In the genomic region with DNA sequence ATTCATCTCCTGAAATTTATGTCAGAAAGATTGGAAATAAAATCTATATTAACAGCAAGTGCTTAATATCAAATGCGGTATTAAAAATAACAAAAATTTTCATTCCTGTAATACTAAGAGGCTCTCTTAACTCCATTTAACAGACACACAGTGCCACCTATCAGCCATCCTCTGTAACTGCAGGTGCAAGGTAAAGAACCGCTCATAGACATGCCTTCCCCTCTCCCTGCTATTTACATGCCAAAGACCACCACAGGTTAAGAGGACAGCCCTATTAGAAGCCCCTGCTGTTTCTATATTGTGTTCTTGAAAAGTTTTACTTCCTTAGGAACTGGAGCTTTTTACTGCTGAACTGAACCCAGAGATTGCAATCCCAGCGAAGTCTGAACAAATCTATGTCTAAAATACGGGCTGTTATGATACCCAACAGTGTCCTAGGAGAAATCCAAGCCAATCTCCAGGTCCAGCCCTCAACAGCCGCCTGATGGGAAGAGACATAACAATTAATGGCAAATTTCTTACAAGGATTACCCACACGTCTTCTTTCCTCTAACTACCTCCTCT, we compare ENCODE assay signal across 8 cellular contexts. TPM values are rescaled to one million over a fixed set of nuclear protein-coding genes. Genes with fewer than 3 reads are reported as not detected.
DNase-seq lines count a peak whose midpoint lies in the region; ATAC-seq and TF ChIP-seq lines count a peak whose summit lies in the region.
"Not testable (repeated sequence)": the region's sequence is repeated elsewhere in the genome, so short reads cannot be mapped to it uniquely, and the experiment has no call there.

No MANE protein-coding gene starts in this region.

- TF ChIP-seq CTCF in RWPE1 (conservative IDR thresholded peaks at IDR 0.05; ENCODE audit: low read depth): peak; percentile 86
- TF ChIP-seq CTCF in fibroblast of pulmonary artery (IDR thresholded peaks at IDR 0.05; ENCODE audit: low read length, missing control alignments): peak; percentile 51
- TF ChIP-seq CTCF in mesothelial cell of epicardium (IDR thresholded peaks at IDR 0.05; ENCODE audit: unreplicated experiment): peak; percentile 65
- peak; percentile 72 to 75 for TF ChIP-seq CTCF in suprapubic skin (IDR thresholded peaks at IDR 0.05)

- H3K27me3 Mint-ChIP-seq in activated naive CD8-positive, alpha-beta T cell treated with anti-CD3 and anti-CD28 coated beads, Interleukin-2, amount 50 U/mL, for 24 hours: not testable (repeated sequence)
- peaks cover 36% of the 10 kb centered on the region for H3K27me3 Mint-ChIP-seq in mesothelial cell of epicardium (ENCODE audit: low read depth)

- not testable (repeated sequence) for H3K4me3 Mint-ChIP-seq in activated naive CD8-positive, alpha-beta T cell treated with anti-CD3 and anti-CD28 coated beads, Interleukin-2, amount 50 U/mL, for 24 hours; mesothelial cell of epicardium

- DNase-seq in D341Med (ENCODE audit: low spot score): peak; percentile 33
- DNase-seq in NAMALWA (ENCODE audit: low spot score): peak; percentile 75
- not testable (repeated sequence) for DNase-seq in RWPE1 (ENCODE audit: low spot score); suprapubic skin (ENCODE audit: low spot score in 2 of 2)
- DNase-seq in activated naive CD8-positive, alpha-beta T cell treated with anti-CD3 and anti-CD28 coated beads, Interleukin-2, amount 50 U/mL, for 24 hours: peak; percentile 11
- peak; percentile 39 for DNase-seq in fibroblast of pulmonary artery (ENCODE audit: low read depth)
- peak in 1 of 2 experiments; percentile 49 for DNase-seq in mesothelial cell of epicardium (ENCODE audit: low spot score in 2 of 2, unreplicated experiment in 2 of 2)

- 56% methylated on average over 6 of the region's 6 CpGs for WGBS in suprapubic skin

- not testable (repeated sequence) for H3K9me3 ChIP-seq in suprapubic skin

- TF ChIP-seq EP300 in suprapubic skin (IDR thresholded peaks at IDR 0.05): not testable (repeated sequence)

- H3K9me3 Mint-ChIP-seq in activated naive CD8-positive, alpha-beta T cell treated with anti-CD3 and anti-CD28 coated beads, Interleukin-2, amount 50 U/mL, for 24 hours; mesothelial cell of epicardium: not testable (repeated sequence)

- not testable (repeated sequence) for H3K4me1 ChIP-seq in suprapubic skin

- H3K4me3 ChIP-seq in fibroblast of pulmonary artery (replicated peaks; ENCODE audit: low read depth, low read length); suprapubic skin: not testable (repeated sequence)

- not testable (repeated sequence) for H3K36me3 Mint-ChIP-seq in activated naive CD8-positive, alpha-beta T cell treated with anti-CD3 and anti-CD28 coated beads, Interleukin-2, amount 50 U/mL, for 24 hours (ENCODE audit: low read depth); mesothelial cell of epicardium

- CTCF ChIA-PET in RWPE1 (lab: Yijun Ruan, JAX): not testable (repeated sequence)

- H3K27ac ChIP-seq in RWPE1, suprapubic skin: not testable (repeated sequence)

- peak; percentile 60 for ATAC-seq in GM21786 (IDR thresholded peaks at IDR 0.05; ENCODE audit: unreplicated experiment)
- ATAC-seq in activated naive CD8-positive, alpha-beta T cell treated with anti-CD3 and anti-CD28 coated beads, Interleukin-2, amount 50 U/mL, for 24 hours: peak; percentile 48

- not testable (repeated sequence) for H3K4me1 Mint-ChIP-seq in activated naive CD8-positive, alpha-beta T cell treated with anti-CD3 and anti-CD28 coated beads, Interleukin-2, amount 50 U/mL, for 24 hours; mesothelial cell of epicardium

- not testable (repeated sequence) for H3K36me3 ChIP-seq in suprapubic skin

- not testable (repeated sequence) for TF ChIP-seq POLR2A in suprapubic skin (IDR thresholded peaks at IDR 0.05)

- POLR2A ChIA-PET in RWPE1 (lab: Yijun Ruan, JAX; ENCODE audit: low non-redundant PET): not testable (repeated sequence)

- not testable (repeated sequence) for H3K27ac Mint-ChIP-seq in activated naive CD8-positive, alpha-beta T cell treated with anti-CD3 and anti-CD28 coated beads, Interleukin-2, amount 50 U/mL, for 24 hours; mesothelial cell of epicardium

- H3K27me3 ChIP-seq in suprapubic skin: not testable (repeated sequence)

RNA-seq across cellular contexts. Expression of gene LRRC61, which starts 46.9 kb away (rescaled TPM):
- total RNA-seq in mesothelial cell of epicardium: 3.3 to 4.0 TPM (median 3.4 TPM) in 3 replicates
- 10 to 100 TPM in 3 of 4 donors, 1 to 10 TPM in 1; 7.9 to 29.0 (median 22.5) TPM for total RNA-seq in suprapubic skin

RNA-seq across cellular contexts. Expression of gene ACTR3C, which starts 47.1 kb away (rescaled TPM):
- 0.40 to 0.84 TPM (median 0.47 TPM) in 3 replicates for total RNA-seq in mesothelial cell of epicardium
- total RNA-seq in suprapubic skin: 10 to 100 TPM; 10.4 to 16.5 (median 13.1) TPM
